Comparison of ENCODE assay signal across 6 cellular contexts in genomic region chr2:183607995-183608394, GRCh38.
"Had no signal": no experiment of that assay in that cellular context is flagged by ENCODE, and none has a peak within 500 bp of the region (broad histone marks: within the 10 kb centered on the region; RNA-seq: fewer than 3 reads in every experiment).

No MANE protein-coding gene starts in this region.

- DNase-seq: IMR-90, KBM-7 had no signal

- H3K4me3 ChIP-seq: K562 had no signal

- FAIRE-seq: HepG2, K562 had no signal

- H3K27ac ChIP-seq: HL-60 had no signal

- H3K4me3 Mint-ChIP-seq: IgD-negative memory B cell had no signal

- H3K27ac Mint-ChIP-seq: IgD-negative memory B cell had no signal

- H3K36me3 Mint-ChIP-seq: IgD-negative memory B cell had no signal
